Comparison of ENCODE assay signal across 35 cellular contexts in the genomic region with DNA sequence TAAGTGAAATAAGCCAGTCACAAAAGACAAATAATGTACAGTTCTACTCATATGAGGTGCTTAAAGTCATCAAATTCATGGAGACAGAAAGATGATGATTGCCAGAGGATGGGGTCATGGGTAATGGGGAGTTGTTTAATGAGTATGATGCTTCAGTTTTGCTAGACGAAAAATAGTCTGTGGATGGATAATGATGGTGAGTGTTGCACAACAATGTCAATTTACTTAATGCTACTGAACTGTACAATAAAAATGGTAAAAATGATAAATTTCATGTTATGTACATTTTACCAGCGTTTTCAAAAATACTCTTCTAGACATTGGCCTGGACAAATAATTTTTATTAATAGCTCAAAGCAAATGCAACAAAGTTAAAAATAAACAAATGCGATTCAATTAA.
"Had no signal": no experiment of that assay in that cellular context is flagged by ENCODE, and none has a peak within 500 bp of the region (broad histone marks: within the 10 kb centered on the region; RNA-seq: fewer than 3 reads in every experiment).

No MANE protein-coding gene starts in this region.

- H3K27me3 ChIP-seq: MG63 had no signal

- H3K36me3 ChIP-seq: MG63 had no signal

- H3K4me3 ChIP-seq: MG63 had no signal

- DNase-seq: Karpas-422, Kasumi-1, MG63, MM.1S, MV-4-11, NCI-H1048, NCI-H1092, NCI-H1092 treated with DMSO at 0.1 percent for 48 hours, NCI-H1105, NCI-H1105 treated with DMSO at 0.1 percent for 48 hours, NCI-H1417, NCI-H1417 treated with DMSO at 0.1 percent for 48 hours, NCI-H1436, NCI-H1436 treated with DMSO at 0.1 percent for 48 hours, NCI-H146, NCI-H1694, NCI-H1694 treated with DMSO at 0.1 percent for 48 hours, NCI-H187, NCI-H187 treated with DMSO at 0.1 percent for 48 hours, NCI-H1930, NCI-H2029 treated with DMSO at 0.1 percent for 48 hours, NCI-H2081, NCI-H2081 treated with DMSO at 0.1 percent for 48 hours, NCI-H2107, NCI-H2171, NCI-H2171 treated with DMSO at 0.1 percent for 48 hours, NCI-H2227 treated with DMSO at 0.1 percent for 48 hours, NCI-H226, NCI-H345, NCI-H446, NCI-H446 treated with DMSO at 0.1 percent for 48 hours, NCI-H510A, NCI-H510A treated with DMSO at 0.1 percent for 48 hours, NCI-H524, NCI-H524 treated with DMSO at 0.1 percent for 48 hours had no signal
